In genomic region chr7:128932862-128933821, GRCh38 we compare ENCODE assay signal across 8 cellular contexts. TPM values are rescaled to one million over a fixed set of nuclear protein-coding genes. Genes with fewer than 3 reads are reported as not detected.
A peak's percentile ranks its signal among the peaks of the same experiment; 100 is the strongest.
DNase-seq lines count a peak whose midpoint lies in the region; ATAC-seq and TF ChIP-seq lines count a peak whose summit lies in the region.

No MANE protein-coding gene starts in this region.

- ATAC-seq in HG02870 (IDR thresholded peaks at IDR 0.05; ENCODE audit: unreplicated experiment) (peak; percentile 26), memory B cell (ENCODE audit: low read depth) (peak; percentile 51), foreskin keratinocyte (no peak), left lobe of liver (no peak)

- CTCF ChIA-PET in activated CD4-positive, alpha-beta memory T cell treated with anti-CD3 and anti-CD28 coated beads for 36 hours (lab: Charles Lee), result interaction anchor here (0.8 to 2.0 kb wide), 4 partner anchors 14 to 158 kb away, joined by 3 to 12 read pairs (median 6); no protein-coding TSS in a partner anchor

- peak overlapping the region; percentile 77 for H3K27ac Mint-ChIP-seq in activated CD4-positive, alpha-beta memory T cell treated with anti-CD3 and anti-CD28 coated beads for 36 hours
- H3K27ac Mint-ChIP-seq in memory B cell, result peak overlapping the region; percentile 90

- peak overlapping the region; percentile 83 for H3K4me3 ChIP-seq in GM12865 (ENCODE audit: low read depth, low read length)

- H3K27me3 Mint-ChIP-seq in activated CD4-positive, alpha-beta memory T cell treated with anti-CD3 and anti-CD28 coated beads for 36 hours, result peaks cover 6% of the 10 kb centered on the region
- no peaks in the 10 kb centered on the region for H3K27me3 Mint-ChIP-seq in memory B cell

- no peaks in the 10 kb centered on the region for H3K9me3 Mint-ChIP-seq in activated CD4-positive, alpha-beta memory T cell treated with anti-CD3 and anti-CD28 coated beads for 36 hours
- no peaks in the 10 kb centered on the region for H3K9me3 Mint-ChIP-seq in memory B cell

- H3K36me3 Mint-ChIP-seq in activated CD4-positive, alpha-beta memory T cell treated with anti-CD3 and anti-CD28 coated beads for 36 hours, result no peaks in the 10 kb centered on the region
- no peaks in the 10 kb centered on the region for H3K36me3 Mint-ChIP-seq in memory B cell

- no peaks in the 10 kb centered on the region for H3K4me1 ChIP-seq in foreskin keratinocyte

- intact Hi-C loops in activated CD4-positive, alpha-beta memory T cell treated with anti-CD3 and anti-CD28 coated beads for 36 hours (cut with micrococcal nuclease), result loop anchor here (10.0 kb wide), 1 partner anchor 122 kb away; the partner anchor contains the start of gene TNPO3

- POLR2A ChIA-PET in activated CD4-positive, alpha-beta memory T cell treated with anti-CD3 and anti-CD28 coated beads for 36 hours (lab: Charles Lee), result interaction anchor here (0.5 to 1.6 kb wide), 8 partner anchors 9 to 1242 kb away, joined by 3 to 8 read pairs (median 4); partner anchors contain the start of genes CALU and TNPO3

- H3K4me3 Mint-ChIP-seq in activated CD4-positive, alpha-beta memory T cell treated with anti-CD3 and anti-CD28 coated beads for 36 hours, result peak overlapping the region; percentile 70
- peak overlapping the region; percentile 90 for H3K4me3 Mint-ChIP-seq in memory B cell

- DNase-seq in GM12865 (ENCODE audit: low read depth), result peak; percentile 92
- DNase-seq in activated CD4-positive, alpha-beta memory T cell treated with anti-CD3 and anti-CD28 coated beads for 36 hours, result peak; percentile 75
- no peak for DNase-seq in memory B cell (ENCODE audit: low spot score in 2 of 2)
- no peak for DNase-seq in foreskin keratinocyte
- no peak for DNase-seq in DMS114 treated with DMSO at 0.1 percent for 48 hours (lab: John Stamatoyannopoulos, UW; ENCODE audit: unreplicated experiment)
- DNase-seq in left lobe of liver (ENCODE audit: low spot score), result no peak
- DNase-seq in kidney glomerular epithelial cell (lab: John Stamatoyannopoulos, UW), result no peak

- no peak overlapping the region for H3K27ac ChIP-seq in foreskin keratinocyte

- peaks cover 26% of the 10 kb centered on the region for H3K4me1 Mint-ChIP-seq in activated CD4-positive, alpha-beta memory T cell treated with anti-CD3 and anti-CD28 coated beads for 36 hours (ENCODE audit: low read depth)
- H3K4me1 Mint-ChIP-seq in memory B cell, result peaks cover 26% of the 10 kb centered on the region

- peaks cover 38% of the 10 kb centered on the region for H3K27me3 ChIP-seq in foreskin keratinocyte

- TF ChIP-seq CTCF in GM12865 (IDR thresholded peaks at IDR 0.05; ENCODE audit: insufficient read depth, low read depth, low read length, missing control alignments) (peak; percentile 3), foreskin keratinocyte (conservative IDR thresholded peaks at IDR 0.05) (no peak)

RNA-seq across cellular contexts. Expression of gene IRF5, which starts 4.6 kb away (rescaled TPM):
- 10 to 100 TPM; 21.7 to 22.9 TPM for total RNA-seq in activated CD4-positive, alpha-beta memory T cell treated with anti-CD3 and anti-CD28 coated beads for 36 hours
- total RNA-seq in foreskin keratinocyte (0.81 and 1.1 TPM in 2 replicates), left lobe of liver (5.0 TPM)
- 0.71 and 0.74 TPM in 2 replicates for polyA plus RNA-seq in foreskin keratinocyte

RNA-seq across cellular contexts. Expression of gene KCP, which starts 22.6 kb away (rescaled TPM):
- under 1 TPM; 0.05 to 0.12 TPM for total RNA-seq in activated CD4-positive, alpha-beta memory T cell treated with anti-CD3 and anti-CD28 coated beads for 36 hours
- total RNA-seq in foreskin keratinocyte (0.03 TPM in 1 of 2 replicates, not detected in the other), left lobe of liver (0.15 TPM)
- polyA plus RNA-seq in foreskin keratinocyte, result 0.03 TPM in 2 replicates

Comparison
In these comparisons a context has a peak if more than half of its experiments do, and no peak if none do; other contexts are left out.
1. DNase-seq: peak in GM12865 (single experiment) and activated CD4-positive, alpha-beta memory T cell treated with anti-CD3 and anti-CD28 coated beads for 36 hours (single experiment); none in memory B cell (0 of 2), foreskin keratinocyte (0 of 2), DMS114 treated with DMSO at 0.1 percent for 48 hours (single experiment), left lobe of liver (single experiment) and kidney glomerular epithelial cell (single experiment).
2. ATAC-seq: peak in HG02870 (single experiment) and memory B cell (single experiment); none in foreskin keratinocyte (single experiment) and left lobe of liver (single experiment).